Comparison of ENCODE assay signal across 1 cellular context in genomic region chr6:106325336-106326178, GRCh38.
TF ChIP-seq lines count a peak whose summit lies in the region.

Gene ATG5 (minus strand): TSS chr6:106325760. CDS start chr6:106316208, 9,552 bp downstream.

TF ChIP-seq in K562, 482 proteins besides CTCF, POLR2A, EP300 and RAD21 (continued from another document and continues in another):
- TF ChIP-seq ZKSCAN1 (IDR thresholded peaks at IDR 0.05; ENCODE audit: low read depth, low read length): peak; percentile 60
- no peak for TF ChIP-seq ZNF217 (CRISPR knock-in tag; IDR thresholded peaks at IDR 0.05)
- peak; percentile 78 for TF ChIP-seq PRDM10 (IDR thresholded peaks at IDR 0.05; ENCODE audit: partially characterized antibody)
- TF ChIP-seq ZNF165 (CRISPR knock-in tag; IDR thresholded peaks at IDR 0.05; ENCODE audit: borderline replicate concordance): no peak
- TF ChIP-seq KAT2B (IDR thresholded peaks at IDR 0.05; ENCODE audit: low read depth, low read length): peak; percentile 25
- peak; percentile 75; the same call in 1 of the 2 replicates for TF ChIP-seq ZNF395 (CRISPR knock-in tag; IDR thresholded peaks at IDR 0.05)
- no peak for TF ChIP-seq ZSCAN32 (CRISPR knock-in tag; IDR thresholded peaks at IDR 0.05)
- TF ChIP-seq PREB (CRISPR knock-in tag; IDR thresholded peaks at IDR 0.05): no peak
- peak; percentile 89 for TF ChIP-seq CXXC5 (CRISPR knock-in tag; IDR thresholded peaks at IDR 0.05)
- no peak for TF ChIP-seq HDAC8 (tag; IDR thresholded peaks at IDR 0.05)
- peak; percentile 61; the same call in 1 of the 2 replicates for TF ChIP-seq RFX5 (IDR thresholded peaks at IDR 0.05; ENCODE audit: low read depth, low read length)
- TF ChIP-seq ZNF324 (CRISPR knock-in tag; IDR thresholded peaks at IDR 0.05): no peak
- no peak for TF ChIP-seq FOXP4 (CRISPR knock-in tag; IDR thresholded peaks at IDR 0.05; ENCODE audit: borderline replicate concordance)
- TF ChIP-seq SMARCB1 (IDR thresholded peaks at IDR 0.05; ENCODE audit: insufficient read length, low read depth): no peak
- no peak for TF ChIP-seq EGR1 (conservative IDR thresholded peaks at IDR 0.05)
- TF ChIP-seq ATF6 (CRISPR knock-in tag; IDR thresholded peaks at IDR 0.05): peak; percentile 92; the same call in 1 of the 2 replicates
- peak in 1 of 2 experiments; percentile 83; a peak in 1 of 3 replicates for TF ChIP-seq CBX3 (IDR thresholded peaks at IDR 0.05; ENCODE audit: borderline replicate concordance in 1 of 2, low read length in 2 of 2)
- TF ChIP-seq ZNF318 (IDR thresholded peaks at IDR 0.05; ENCODE audit: borderline replicate concordance in 1 of 2, low read depth in 1 of 2): no peak
- TF ChIP-seq ZNF511 (CRISPR knock-in tag; IDR thresholded peaks at IDR 0.05): peak; percentile 80
- peak; percentile 46; the same call in 1 of the 2 replicates for TF ChIP-seq SMARCA4 (IDR thresholded peaks at IDR 0.05)
- TF ChIP-seq HIVEP1 (CRISPR knock-in tag; IDR thresholded peaks at IDR 0.05): no peak
- TF ChIP-seq SAP30 (IDR thresholded peaks at IDR 0.05; ENCODE audit: borderline replicate concordance, insufficient read depth, low read depth, low read length, poor library complexity, severe bottlenecking): no peak
- TF ChIP-seq ATF1 (CRISPR knock-in tag; IDR thresholded peaks at IDR 0.05): peak; percentile 95
- TF ChIP-seq ATF1 (tag; IDR thresholded peaks at IDR 0.05): peak; percentile 99
- TF ChIP-seq ELF1 (tag; IDR thresholded peaks at IDR 0.05): peak; percentile 96
- peak; percentile 92 for TF ChIP-seq MTA3 (IDR thresholded peaks at IDR 0.05; ENCODE audit: borderline replicate concordance)
- TF ChIP-seq ZBED1 (IDR thresholded peaks at IDR 0.05): no peak
- TF ChIP-seq HMGXB4 (CRISPR knock-in tag; IDR thresholded peaks at IDR 0.05): no peak
- TF ChIP-seq BRCA1 (IDR thresholded peaks at IDR 0.05): no peak
- TF ChIP-seq BRCA1 (CRISPR knock-in tag; IDR thresholded peaks at IDR 0.05): no peak
- no peak for TF ChIP-seq SNIP1 (IDR thresholded peaks at IDR 0.05; ENCODE audit: low read depth)
- TF ChIP-seq ERF (CRISPR knock-in tag; IDR thresholded peaks at IDR 0.05): no peak; the same call in 1 of the 2 replicates
- no peak; the same call in none of the 2 replicates for TF ChIP-seq PML (IDR thresholded peaks at IDR 0.05; ENCODE audit: low read length)
- peak; percentile 98 for TF ChIP-seq USF1 (CRISPR knock-in tag; IDR thresholded peaks at IDR 0.05)
- no peak for TF ChIP-seq PRPF4 (IDR thresholded peaks at IDR 0.05; ENCODE audit: insufficient read depth, low read depth, low read length, poor library complexity, severe bottlenecking)
- no peak for TF ChIP-seq ZNF316 (IDR thresholded peaks at IDR 0.05)
- TF ChIP-seq ZNF830 (CRISPR knock-in tag; IDR thresholded peaks at IDR 0.05): 0 out of 2 replicates have a peak, but pooled peaks have one; percentile 50
- no peak for TF ChIP-seq FOXP1 (CRISPR knock-in tag; IDR thresholded peaks at IDR 0.05)
- TF ChIP-seq SMAD4 (CRISPR knock-in tag; conservative IDR thresholded peaks at IDR 0.05): no peak
- peak; percentile 50; the same call in 1 of the 2 replicates for TF ChIP-seq SOX6 (IDR thresholded peaks at IDR 0.05)
- no peak for TF ChIP-seq DMBX1 (CRISPR knock-in tag; IDR thresholded peaks at IDR 0.05; ENCODE audit: borderline replicate concordance)
